Comparison of ENCODE assay signal across 34 cellular contexts in genomic region chr4:189313064-189313463, GRCh38.
"Had no signal": no experiment of that assay in that cellular context is flagged by ENCODE, and none has a peak within 500 bp of the region (broad histone marks: within the 10 kb centered on the region; RNA-seq: fewer than 3 reads in every experiment).

No MANE protein-coding gene starts in this region.

- H3K9me3 ChIP-seq: MG63 had no signal

- DNase-seq: Karpas-422, Kasumi-1, KBM-7, KG1, MG63, MM.1S, MV-4-11, NCI-H1048, NCI-H1092, NCI-H1092 treated with DMSO at 0.1 percent for 48 hours, NCI-H1105, NCI-H1105 treated with DMSO at 0.1 percent for 48 hours, NCI-H1417, NCI-H1417 treated with DMSO at 0.1 percent for 48 hours, NCI-H1436, NCI-H1436 treated with DMSO at 0.1 percent for 48 hours, NCI-H146, NCI-H1694, NCI-H1694 treated with DMSO at 0.1 percent for 48 hours, NCI-H187, NCI-H187 treated with DMSO at 0.1 percent for 48 hours, NCI-H1930, NCI-H2029, NCI-H2029 treated with DMSO at 0.1 percent for 48 hours, NCI-H2081, NCI-H2107, NCI-H2171, NCI-H2171 treated with DMSO at 0.1 percent for 48 hours, NCI-H2227 treated with DMSO at 0.1 percent for 48 hours, NCI-H226, NCI-H345, NCI-H446, NCI-H446 treated with DMSO at 0.1 percent for 48 hours, NCI-H510A had no signal

- H3K4me3 ChIP-seq: MG63 had no signal

- H3K36me3 ChIP-seq: MG63 had no signal

- H3K27me3 ChIP-seq: MG63 had no signal
